ENCODE assay signal across 11 cellular contexts in genomic region chr6:26351544-26351953, GRCh38. TPM values are rescaled to one million over a fixed set of nuclear protein-coding genes. Genes with fewer than 3 reads are reported as not detected.
DNase-seq lines count a peak whose midpoint lies in the region; ATAC-seq, FAIRE-seq and TF ChIP-seq lines count a peak whose summit lies in the region.
"Had no signal": no experiment of that assay in that cellular context is flagged by ENCODE, and none has a peak within 500 bp of the region (broad histone marks: within the 10 kb centered on the region; RNA-seq: fewer than 3 reads in every experiment).

No MANE protein-coding gene starts in this region.

- H2BK15ac ChIP-seq in mesenchymal stem cell (ENCODE audit: low read depth, poor library complexity, severe bottlenecking): no peak overlapping the region

- no peaks in the 10 kb centered on the region for H3K36me3 Mint-ChIP-seq in CD8-positive, alpha-beta memory T cell
- no peaks in the 10 kb centered on the region for H3K36me3 Mint-ChIP-seq in endothelial cell (ENCODE audit: low read depth, unreplicated experiment)
- no peaks in the 10 kb centered on the region for H3K36me3 Mint-ChIP-seq in activated T-helper 2 cell treated with anti-CD3 and anti-CD28 coated beads, Interferon-gamma antibody, Interleukin-2, Interleukin-4, amounts not matched to agents 10 μg/mL and 5 μg/mL and 100 μg/mL, durations not matched to agents 14 hours and 24 hours and 36 hours (ENCODE audit: low read depth)

- no peak for TF ChIP-seq POLR2A in K562 (conservative IDR thresholded peaks at IDR 0.05)
- no peak for TF ChIP-seq POLR2A in testis (IDR thresholded peaks at IDR 0.05)

- H3K4me2 ChIP-seq in K562 (ENCODE audit: insufficient read depth, low read length) (peak overlapping the region; percentile 56), mesenchymal stem cell (ENCODE audit: low read length, poor library complexity, severe bottlenecking) (no peak overlapping the region)

- no peak overlapping the region for H3K14ac ChIP-seq in mesenchymal stem cell (ENCODE audit: low read length in 2 of 2)

- no peak overlapping the region for H3K4me3 ChIP-seq in CD8-positive, alpha-beta memory T cell (ENCODE audit: low read length)
- H3K4me3 ChIP-seq in K562 (no peak overlapping the region), mesenchymal stem cell (ENCODE audit: insufficient read depth in 1 of 2, low read depth in 1 of 2, low read length in 2 of 2) (no peak overlapping the region), testis (no peak overlapping the region)

- H4K91ac ChIP-seq in mesenchymal stem cell (ENCODE audit: low read length): no peak overlapping the region

- no peaks in the 10 kb centered on the region for H3K9me3 ChIP-seq in CD8-positive, alpha-beta memory T cell (ENCODE audit: low read length)
- H3K9me3 ChIP-seq in K562 (replicated peaks; ENCODE audit: control insufficient read depth, insufficient read depth, low read depth, low read length) (no peaks in the 10 kb centered on the region), mesenchymal stem cell (ENCODE audit: control insufficient read depth, low read length) (no peaks in the 10 kb centered on the region), testis (no peaks in the 10 kb centered on the region)

- no peak overlapping the region for H3K4ac ChIP-seq in mesenchymal stem cell (ENCODE audit: low read depth in 1 of 2, low read length in 2 of 2)

- DNase-seq in CD8-positive, alpha-beta memory T cell: no peak
- DNase-seq in NCI-H146 (lab: John Stamatoyannopoulos, UW) (peak; percentile 41), K562 (ENCODE audit: extremely low read depth in 1 of 4, low spot score in 3 of 4) (peak; percentile 52 to 88 (median 62)), mesenchymal stem cell (peak; percentile 92), testis (no peak), endothelial cell (ENCODE audit: low spot score) (no peak)
- DNase-seq in activated T-helper 2 cell treated with anti-CD3 and anti-CD28 coated beads, Interferon-gamma antibody, Interleukin-2, Interleukin-4, amounts not matched to agents 10 μg/mL and 5 μg/mL and 100 μg/mL, durations not matched to agents 14 hours and 24 hours and 36 hours (ENCODE audit: low spot score): no peak
- DNase-seq: activated CD8-positive, alpha-beta memory T cell treated with anti-CD3 and anti-CD28 coated beads, Interleukin-2, amount 50 U/mL, for 4 hours; endodermal cell; RPMI8226 had no signal

- H3K18ac ChIP-seq in mesenchymal stem cell (ENCODE audit: low read depth in 1 of 2, low read length in 2 of 2): peak overlapping the region in 1 of 2 experiments; percentile 61

- TF ChIP-seq CTCF in K562 (IDR thresholded peaks at IDR 0.05 in 2 of 3, conservative IDR thresholded peaks at IDR 0.05 in 1 of 3; ENCODE audit: insufficient read depth in 2 of 3, low read depth in 1 of 3, low read length in 3 of 3) (no peak), testis (IDR thresholded peaks at IDR 0.05) (no peak), endothelial cell (IDR thresholded peaks at IDR 0.05; ENCODE audit: unreplicated experiment) (no peak)

- H3K27ac Mint-ChIP-seq in CD8-positive, alpha-beta memory T cell: no peak overlapping the region
- no peak overlapping the region for H3K27ac Mint-ChIP-seq in endothelial cell (ENCODE audit: unreplicated experiment)
- no peak overlapping the region for H3K27ac Mint-ChIP-seq in activated T-helper 2 cell treated with anti-CD3 and anti-CD28 coated beads, Interferon-gamma antibody, Interleukin-2, Interleukin-4, amounts not matched to agents 10 μg/mL and 5 μg/mL and 100 μg/mL, durations not matched to agents 14 hours and 24 hours and 36 hours
- H3K27ac Mint-ChIP-seq: endodermal cell had no signal

- no peak overlapping the region for H2BK12ac ChIP-seq in mesenchymal stem cell (ENCODE audit: low read length in 2 of 2)

- no peaks in the 10 kb centered on the region for H3K27me3 ChIP-seq in CD8-positive, alpha-beta memory T cell (ENCODE audit: insufficient read depth, low read length, poor library complexity, severe bottlenecking)
- H3K27me3 ChIP-seq in K562 (ENCODE audit: control insufficient read depth in 2 of 2, insufficient read depth in 2 of 2, low read length in 2 of 2) (no peaks in the 10 kb centered on the region), mesenchymal stem cell (ENCODE audit: control insufficient read depth in 1 of 2, insufficient read depth in 1 of 2, low read length in 2 of 2) (no peaks in the 10 kb centered on the region), testis (no peaks in the 10 kb centered on the region)

- no peak overlapping the region for H2BK120ac ChIP-seq in mesenchymal stem cell (ENCODE audit: low read depth, low read length)

- CTCF ChIA-PET in CD8-positive, alpha-beta memory T cell (lab: Charles Lee): no interaction called here
- CTCF ChIA-PET in K562 (lab: Yijun Ruan, JAX; ENCODE audit: low intra/inter-chr PET ratio): no interaction called here

- H3K9me1 ChIP-seq in K562 (ENCODE audit: control insufficient read depth, insufficient read depth, low read length): no peaks in the 10 kb centered on the region

- H3K36me3 ChIP-seq in CD8-positive, alpha-beta memory T cell (ENCODE audit: insufficient read depth, low read length): no peaks in the 10 kb centered on the region
- no peaks in the 10 kb centered on the region for H3K36me3 ChIP-seq in K562 (ENCODE audit: control insufficient read depth, insufficient read depth, low read length)
- no peaks in the 10 kb centered on the region for H3K36me3 ChIP-seq in mesenchymal stem cell (ENCODE audit: control insufficient read depth in 1 of 2, insufficient read depth in 2 of 2, low read depth in 1 of 2, low read length in 2 of 2)
- H3K36me3 ChIP-seq in testis (ENCODE audit: low read depth, missing control alignments): no peaks in the 10 kb centered on the region

- no peak overlapping the region for H3K9ac ChIP-seq in K562 (ENCODE audit: insufficient read depth in 1 of 2, low read depth in 2 of 2, low read length in 2 of 2)
- peak overlapping the region; percentile 23 for H3K9ac ChIP-seq in mesenchymal stem cell (ENCODE audit: low read length)

- no peaks in the 10 kb centered on the region for H3K79me2 ChIP-seq in K562 (ENCODE audit: control insufficient read depth, insufficient read depth, low read length)

- no TSS peak for BruUV-seq in K562 (replicated peaks; lab: Mats Ljungman, UMichigan)

- H3K27ac ChIP-seq in CD8-positive, alpha-beta memory T cell (ENCODE audit: low read depth, low read length): peak overlapping the region; percentile 25
- H3K27ac ChIP-seq in K562 (ENCODE audit: extremely low read depth, low read depth, low read length) (peak overlapping the region; percentile 80), mesenchymal stem cell (ENCODE audit: low read length, poor library complexity, severe bottlenecking) (peak overlapping the region; percentile 98), testis (peak overlapping the region in 1 of 2 donors; percentile 1)

- no peak overlapping the region for H3K4me3 Mint-ChIP-seq in CD8-positive, alpha-beta memory T cell
- H3K4me3 Mint-ChIP-seq in endothelial cell (ENCODE audit: unreplicated experiment): no peak overlapping the region
- H3K4me3 Mint-ChIP-seq in activated T-helper 2 cell treated with anti-CD3 and anti-CD28 coated beads, Interferon-gamma antibody, Interleukin-2, Interleukin-4, amounts not matched to agents 10 μg/mL and 5 μg/mL and 100 μg/mL, durations not matched to agents 14 hours and 24 hours and 36 hours (ENCODE audit: low read depth): no peak overlapping the region
- H3K4me3 Mint-ChIP-seq: endodermal cell had no signal

- H3K4me1 Mint-ChIP-seq in CD8-positive, alpha-beta memory T cell: no peaks in the 10 kb centered on the region
- H3K4me1 Mint-ChIP-seq in endothelial cell (ENCODE audit: unreplicated experiment): peaks cover 5% of the 10 kb centered on the region
- peaks cover 11% of the 10 kb centered on the region for H3K4me1 Mint-ChIP-seq in activated T-helper 2 cell treated with anti-CD3 and anti-CD28 coated beads, Interferon-gamma antibody, Interleukin-2, Interleukin-4, amounts not matched to agents 10 μg/mL and 5 μg/mL and 100 μg/mL, durations not matched to agents 14 hours and 24 hours and 36 hours (ENCODE audit: low read depth)

- H2AFZ ChIP-seq in K562 (ENCODE audit: low read depth, low read length) (peak overlapping the region; percentile 49), mesenchymal stem cell (ENCODE audit: low read depth, low read length) (no peak overlapping the region)

- no peak for TF ChIP-seq RAD21 in K562 (CRISPR knock-in tag; conservative IDR thresholded peaks at IDR 0.05 in 1 of 2, IDR thresholded peaks at IDR 0.05 in 1 of 2)

- no peaks in the 10 kb centered on the region for H3K27me3 Mint-ChIP-seq in CD8-positive, alpha-beta memory T cell
- peaks cover 1% of the 10 kb centered on the region for H3K27me3 Mint-ChIP-seq in endothelial cell (ENCODE audit: unreplicated experiment)
- H3K27me3 Mint-ChIP-seq in activated T-helper 2 cell treated with anti-CD3 and anti-CD28 coated beads, Interferon-gamma antibody, Interleukin-2, Interleukin-4, amounts not matched to agents 10 μg/mL and 5 μg/mL and 100 μg/mL, durations not matched to agents 14 hours and 24 hours and 36 hours (ENCODE audit: low read depth): peaks cover 1% of the 10 kb centered on the region

- no peaks in the 10 kb centered on the region for H3K4me1 ChIP-seq in CD8-positive, alpha-beta memory T cell (ENCODE audit: insufficient read depth, low read length)
- H3K4me1 ChIP-seq in K562 (replicated peaks in 1 of 2; ENCODE audit: control insufficient read depth in 2 of 2, insufficient read depth in 2 of 2, low read length in 2 of 2) (peaks cover 10 to 66% of the 10 kb centered on the region in 2 experiments), mesenchymal stem cell (ENCODE audit: control insufficient read depth, insufficient read depth, low read depth, low read length) (peaks cover 8% of the 10 kb centered on the region), testis (peaks cover 12% of the 10 kb centered on the region)

- no peak overlapping the region for H2BK5ac ChIP-seq in mesenchymal stem cell (ENCODE audit: low read depth, low read length, poor library complexity, severe bottlenecking)

- intact Hi-C loops in K562 (cut with micrococcal nuclease) (no loop called here), testis (cut with DNase I; ENCODE audit: low total_unique reads) (no loop called here)
- intact Hi-C loops in activated T-helper 2 cell treated with anti-CD3 and anti-CD28 coated beads, Interferon-gamma antibody, Interleukin-2, Interleukin-4, amounts not matched to agents 10 μg/mL and 5 μg/mL and 100 μg/mL, durations not matched to agents 14 hours and 24 hours and 36 hours (cut with micrococcal nuclease): no loop called here

- peak; percentile 95 for TF ChIP-seq EP300 in K562 (IDR thresholded peaks at IDR 0.05; ENCODE audit: low read length)

- in situ Hi-C loops in K562 (cut with MboI): no loop called here

- H3K9me3 Mint-ChIP-seq in CD8-positive, alpha-beta memory T cell: no peaks in the 10 kb centered on the region
- no peaks in the 10 kb centered on the region for H3K9me3 Mint-ChIP-seq in endothelial cell (ENCODE audit: unreplicated experiment)
- H3K9me3 Mint-ChIP-seq in activated T-helper 2 cell treated with anti-CD3 and anti-CD28 coated beads, Interferon-gamma antibody, Interleukin-2, Interleukin-4, amounts not matched to agents 10 μg/mL and 5 μg/mL and 100 μg/mL, durations not matched to agents 14 hours and 24 hours and 36 hours: no peaks in the 10 kb centered on the region
- H3K9me3 Mint-ChIP-seq: endodermal cell had no signal

- H4K8ac ChIP-seq in mesenchymal stem cell (ENCODE audit: low read length): no peak overlapping the region

- peak; percentile 86 for FAIRE-seq in K562 (lab: Jason Lieb, UNC)

- peaks cover 2% of the 10 kb centered on the region for H3K79me1 ChIP-seq in mesenchymal stem cell (replicated peaks; ENCODE audit: low read length, poor library complexity, severe bottlenecking)

- WGBS in K562 (ENCODE audit: insufficient coverage, low coverage, missing lambda C conversion rate): 0% methylated on average over 4 of the region's 4 CpGs
- 0% methylated on average over 2 of the region's 4 CpGs for WGBS in mesenchymal stem cell
- 48 to 58% methylated on average over 4 of the region's 4 CpGs for WGBS in testis, 2 donors

- no peak overlapping the region for H2AK5ac ChIP-seq in mesenchymal stem cell (ENCODE audit: low read length, severe bottlenecking)

- POLR2A ChIA-PET in CD8-positive, alpha-beta memory T cell (lab: Charles Lee): no interaction called here
- POLR2A ChIA-PET in K562 (lab: Yijun Ruan, JAX): interaction anchor here (0.6 to 1.8 kb wide), 10 partner anchors 10 to 795 kb away, joined by 3 to 8 read pairs (median 4); a partner anchor contains a TSS

- H4K20me1 ChIP-seq in K562 (replicated peaks; ENCODE audit: control insufficient read depth, insufficient read depth, low read length): no peaks in the 10 kb centered on the region

- peak; percentile 59 for ATAC-seq in K562
- ATAC-seq in GM18907 (IDR thresholded peaks at IDR 0.05; ENCODE audit: unreplicated experiment): no peak

- H3K23ac ChIP-seq in mesenchymal stem cell (ENCODE audit: low read length in 2 of 2): no peak overlapping the region

RNA-seq across cellular contexts. Expression of gene BTN3A2, which starts 13.4 kb away (rescaled TPM):
- 10 to 100 TPM; 36.4 to 38.7 TPM for total RNA-seq in CD8-positive, alpha-beta memory T cell
- polyA plus RNA-seq in CD8-positive, alpha-beta memory T cell: 174 TPM
- total RNA-seq in K562 (2011; cell fraction: chromatin; rRNA removed; ENCODE audit: low replicate concordance): 20.7 and 24.8 TPM in 2 replicates
- total RNA-seq in K562 (2011; cell fraction: nucleolus; rRNA removed): 11.8 and 12.0 TPM in 2 replicates
- 14.7 and 20.5 TPM in 2 replicates for total RNA-seq in K562 (2011; cell fraction: nucleoplasm; rRNA removed)
- total RNA-seq in K562 (2014; rRNA removed) (2.7 and 3.1 TPM in 2 replicates), K562 (2014; rRNA removed; fragmentation: Illumina TruSeq; extraction: Trizol) (5.8 and 6.8 TPM in 2 replicates), K562 (2015; rRNA removed; fragmentation: Illumina TruSeq; extraction: Trizol) (4.4 and 5.3 TPM in 2 replicates), K562 (2021) (5.1 and 6.4 TPM in 2 replicates), testis (10 to 100 TPM; 20.7 to 21.3 TPM), endothelial cell (ENCODE audit: unreplicated experiment) (8.2 TPM)
- polyA plus RNA-seq in K562 (2011; rRNA removed) (10.1 and 11.2 TPM in 2 replicates), K562 (2014; fragmentation: Illumina TruSeq; extraction: Trizol) (6.1 and 7.6 TPM in 2 replicates), K562 (2014; fragmentation: Nextera tagmentation; extraction: Ambion mirVana) (1 to 10 TPM; 3.5 to 7.5 TPM), K562 (2014; rRNA removed) (6.2 and 7.7 TPM in 2 replicates), testis (ENCODE audit: insufficient read depth, low read depth, low replicate concordance) (25.9 TPM)
- polyA plus RNA-seq in K562 (2011; cell fraction: cytosol; rRNA removed): 3.7 and 5.9 TPM in 2 replicates
- 19.2 and 19.7 TPM in 2 replicates for polyA plus RNA-seq in K562 (2011; cell fraction: nucleus; rRNA removed)
- polyA plus RNA-seq in K562 (2012): 5.5 and 7.0 TPM in 2 replicates
- polyA minus RNA-seq in K562 (2011; rRNA and poly(A)+ RNA removed): 15.3 and 16.2 TPM in 2 replicates
- 4.1 and 5.9 TPM in 2 replicates for polyA minus RNA-seq in K562 (2011; cell fraction: cytosol; rRNA and poly(A)+ RNA removed)
- polyA minus RNA-seq in K562 (2011; cell fraction: nucleus; rRNA and poly(A)+ RNA removed): 4.7 and 11.4 TPM in 2 replicates
- 31.1 TPM for polyA plus RNA-seq in mesenchymal stem cell (2013, experiment 1 of 2)
- polyA plus RNA-seq in mesenchymal stem cell (2013, experiment 2 of 2): 32.3 TPM
- 61.2 and 63.2 TPM in 2 replicates for total RNA-seq in activated T-helper 2 cell treated with anti-CD3 and anti-CD28 coated beads, Interferon-gamma antibody, Interleukin-2, Interleukin-4, amounts not matched to agents 10 μg/mL and 5 μg/mL and 100 μg/mL, durations not matched to agents 14 hours and 24 hours and 36 hours

RNA-seq across cellular contexts. Expression of gene BTN2A2, which starts 31.4 kb away (rescaled TPM):
- total RNA-seq in CD8-positive, alpha-beta memory T cell: 10 to 100 TPM; 18.0 to 19.0 TPM
- polyA plus RNA-seq in CD8-positive, alpha-beta memory T cell: 6.8 TPM
- total RNA-seq in K562 (2011; cell fraction: chromatin; rRNA removed; ENCODE audit: low replicate concordance): 52.6 and 53.2 TPM in 2 replicates
- total RNA-seq in K562 (2011; cell fraction: nucleolus; rRNA removed): 31.5 and 32.4 TPM in 2 replicates
- 41.5 and 49.2 TPM in 2 replicates for total RNA-seq in K562 (2011; cell fraction: nucleoplasm; rRNA removed)
- total RNA-seq in K562 (2014; rRNA removed) (5.9 and 8.1 TPM in 2 replicates), K562 (2014; rRNA removed; fragmentation: Illumina TruSeq; extraction: Trizol) (10.0 and 10.1 TPM in 2 replicates), K562 (2015; rRNA removed; fragmentation: Illumina TruSeq; extraction: Trizol) (7.9 and 8.6 TPM in 2 replicates), K562 (2021) (10.1 and 11.5 TPM in 2 replicates), testis (10 to 100 TPM; 16.7 to 19.6 TPM), endothelial cell (ENCODE audit: unreplicated experiment) (19.3 TPM)
- polyA plus RNA-seq in K562 (2011; rRNA removed) (15.5 and 17.1 TPM in 2 replicates), K562 (2014; fragmentation: Illumina TruSeq; extraction: Trizol) (9.1 and 9.3 TPM in 2 replicates), K562 (2014; fragmentation: Nextera tagmentation; extraction: Ambion mirVana) (10 to 100 TPM in 1 of 2 experiments, 1 to 10 TPM in 1; 8.4 to 11.7 TPM), K562 (2014; rRNA removed) (10.2 and 11.9 TPM in 2 replicates), testis (ENCODE audit: insufficient read depth, low read depth, low replicate concordance) (12.0 TPM)
- polyA plus RNA-seq in K562 (2011; cell fraction: cytosol; rRNA removed): 11.3 and 11.6 TPM in 2 replicates
- polyA plus RNA-seq in K562 (2011; cell fraction: nucleus; rRNA removed): 46.8 and 65.8 TPM in 2 replicates
- polyA plus RNA-seq in K562 (2012): 8.6 and 14.3 TPM in 2 replicates
- 22.6 and 30.6 TPM in 2 replicates for polyA minus RNA-seq in K562 (2011; rRNA and poly(A)+ RNA removed)
- polyA minus RNA-seq in K562 (2011; cell fraction: cytosol; rRNA and poly(A)+ RNA removed): 6.9 and 8.7 TPM in 2 replicates
- 23.0 and 33.8 TPM in 2 replicates for polyA minus RNA-seq in K562 (2011; cell fraction: nucleus; rRNA and poly(A)+ RNA removed)
- 14.4 TPM for polyA plus RNA-seq in mesenchymal stem cell (2013, experiment 1 of 2)
- 13.8 TPM for polyA plus RNA-seq in mesenchymal stem cell (2013, experiment 2 of 2)
- total RNA-seq in activated T-helper 2 cell treated with anti-CD3 and anti-CD28 coated beads, Interferon-gamma antibody, Interleukin-2, Interleukin-4, amounts not matched to agents 10 μg/mL and 5 μg/mL and 100 μg/mL, durations not matched to agents 14 hours and 24 hours and 36 hours: 23.9 and 24.6 TPM in 2 replicates

RNA-seq across cellular contexts. Expression of gene BTN3A1, which starts 50.5 kb away (rescaled TPM):
- 10 to 100 TPM; 30.8 to 31.5 TPM for total RNA-seq in CD8-positive, alpha-beta memory T cell
- polyA plus RNA-seq in CD8-positive, alpha-beta memory T cell: 85.0 TPM
- total RNA-seq in K562 (2011; cell fraction: chromatin; rRNA removed; ENCODE audit: low replicate concordance): 27.1 and 31.9 TPM in 2 replicates
- 9.3 and 13.9 TPM in 2 replicates for total RNA-seq in K562 (2011; cell fraction: nucleolus; rRNA removed)
- total RNA-seq in K562 (2011; cell fraction: nucleoplasm; rRNA removed): 16.0 and 21.1 TPM in 2 replicates
- 2.8 and 3.6 TPM in 2 replicates for total RNA-seq in K562 (2014; rRNA removed)
- total RNA-seq in K562 (2014; rRNA removed; fragmentation: Illumina TruSeq; extraction: Trizol): 4.3 and 4.7 TPM in 2 replicates
- total RNA-seq in K562 (2015; rRNA removed; fragmentation: Illumina TruSeq; extraction: Trizol): 3.4 and 3.7 TPM in 2 replicates
- 3.9 and 4.2 TPM in 2 replicates for total RNA-seq in K562 (2021)
- 8.5 and 11.2 TPM in 2 replicates for polyA plus RNA-seq in K562 (2011; rRNA removed)
- 2.8 and 4.4 TPM in 2 replicates for polyA plus RNA-seq in K562 (2011; cell fraction: cytosol; rRNA removed)
- 26.6 and 31.8 TPM in 2 replicates for polyA plus RNA-seq in K562 (2011; cell fraction: nucleus; rRNA removed)
- polyA plus RNA-seq in K562 (2012): 3.9 and 10.6 TPM in 2 replicates
- 4.2 and 4.7 TPM in 2 replicates for polyA plus RNA-seq in K562 (2014; fragmentation: Illumina TruSeq; extraction: Trizol)
- polyA plus RNA-seq in K562 (2014; fragmentation: Nextera tagmentation; extraction: Ambion mirVana): 1 to 10 TPM in 1 of 2 experiments, under 1 TPM in 1; 0.84 to 2.5 TPM
- 4.0 and 4.1 TPM in 2 replicates for polyA plus RNA-seq in K562 (2014; rRNA removed)
- 9.1 and 10.0 TPM in 2 replicates for polyA minus RNA-seq in K562 (2011; rRNA and poly(A)+ RNA removed)
- polyA minus RNA-seq in K562 (2011; cell fraction: cytosol; rRNA and poly(A)+ RNA removed): 1.5 and 3.4 TPM in 2 replicates
- 6.9 and 12.1 TPM in 2 replicates for polyA minus RNA-seq in K562 (2011; cell fraction: nucleus; rRNA and poly(A)+ RNA removed)
- polyA plus RNA-seq in mesenchymal stem cell (2013, experiment 1 of 2): 17.7 TPM
- 18.2 TPM for polyA plus RNA-seq in mesenchymal stem cell (2013, experiment 2 of 2)
- total RNA-seq in testis: 10 to 100 TPM; 10.6 to 14.7 TPM
- polyA plus RNA-seq in testis (ENCODE audit: insufficient read depth, low read depth, low replicate concordance): 15.9 TPM
- total RNA-seq in endothelial cell (ENCODE audit: unreplicated experiment): 7.1 TPM
- total RNA-seq in activated T-helper 2 cell treated with anti-CD3 and anti-CD28 coated beads, Interferon-gamma antibody, Interleukin-2, Interleukin-4, amounts not matched to agents 10 μg/mL and 5 μg/mL and 100 μg/mL, durations not matched to agents 14 hours and 24 hours and 36 hours: 34.8 and 38.6 TPM in 2 replicates

Comparison
In these comparisons a context has a peak if more than half of its experiments do, and no peak if none do; other contexts are left out.
1. DNase-seq: peak in NCI-H146 (single experiment), K562 (4 of 4) and mesenchymal stem cell (single experiment); none in CD8-positive, alpha-beta memory T cell (0 of 5), testis (single experiment), endothelial cell (single experiment) and activated T-helper 2 cell treated with anti-CD3 and anti-CD28 coated beads, Interferon-gamma antibody, Interleukin-2, Interleukin-4, amounts not matched to agents 10 μg/mL and 5 μg/mL and 100 μg/mL, durations not matched to agents 14 hours and 24 hours and 36 hours (single experiment).